In the genomic region with DNA sequence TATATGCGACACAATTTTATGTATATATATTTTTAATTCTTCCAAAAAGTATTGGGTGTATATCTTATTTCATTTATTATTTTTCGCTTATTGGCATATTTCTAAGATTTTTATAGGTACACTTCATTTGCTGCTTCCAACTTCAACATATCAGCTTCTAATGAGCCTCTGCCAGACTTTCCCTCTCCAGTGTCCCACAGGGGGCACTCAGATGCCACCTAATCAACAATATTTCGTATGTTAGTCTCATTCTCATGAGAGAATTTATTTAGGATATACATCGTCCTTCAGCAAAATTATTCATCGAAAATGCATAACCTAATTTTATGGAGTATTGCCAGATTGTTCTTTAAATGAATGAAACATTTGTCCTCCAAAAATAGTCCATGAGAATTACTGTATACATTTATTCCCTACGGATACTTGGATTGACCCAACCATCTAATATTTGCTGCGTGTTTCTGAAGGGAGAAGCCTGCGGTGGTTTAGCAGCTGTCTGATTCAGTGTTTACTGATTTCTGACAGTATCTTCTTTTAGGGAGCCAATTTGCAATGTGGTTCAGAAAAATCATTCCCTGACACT, we compare ENCODE assay signal across 8 cellular contexts.
DNase-seq lines count a peak whose midpoint lies in the region; ATAC-seq and TF ChIP-seq lines count a peak whose summit lies in the region.

No MANE protein-coding gene starts in this region.

- no peak for TF ChIP-seq POLR2A in heart left ventricle (IDR thresholded peaks at IDR 0.05)

- intact Hi-C loops in heart left ventricle (cut with DNase I), result loop anchor here in 7 of 10 donors (5.0 to 10.0 kb wide), 8 partner anchors 35 to 195 kb away; a partner anchor contains a TSS
- intact Hi-C loops in cardiac septum (cut with DNase I), result no loop called here

- H3K4me1 ChIP-seq in heart left ventricle (peaks cover 0 to 6% (median 1%) of the 10 kb centered on the region in 12 donors), foreskin keratinocyte (no peaks in the 10 kb centered on the region)

- DNase-seq in heart left ventricle, result no peak
- no peak for DNase-seq in cardiac septum (ENCODE audit: low spot score)
- peak; percentile 3 for DNase-seq in NCI-H2107 (lab: John Stamatoyannopoulos, UW)
- DNase-seq in activated CD4-positive, alpha-beta T cell treated with anti-CD3 and anti-CD28 coated beads, Interleukin-2, amount 50 U/mL, for 4 hours, result peak; percentile 56 to 57
- peak in 1 of 2 donors; percentile 28 for DNase-seq in foreskin keratinocyte
- peak; percentile 21 to 25 for DNase-seq in stimulated activated CD8-positive, alpha-beta memory T cell treated with anti-CD3 and anti-CD28 coated beads, Interleukin-4, amount 100 ng/mL, for 4 hours (ENCODE audit: low read depth in 2 of 2, low spot score in 1 of 2)
- DNase-seq in T1000 (lab: John Stamatoyannopoulos, UW), result no peak

- H3K36me3 ChIP-seq in heart left ventricle, result no peaks in the 10 kb centered on the region

- TF ChIP-seq CTCF in heart left ventricle (IDR thresholded peaks at IDR 0.05), result peak in 9 of 12 donors; percentile 36 to 59 (median 41)
- peak; percentile 74 for TF ChIP-seq CTCF in foreskin keratinocyte (conservative IDR thresholded peaks at IDR 0.05)

- H3K27me3 ChIP-seq in heart left ventricle, result no peaks in the 10 kb centered on the region
- peaks cover 13% of the 10 kb centered on the region for H3K27me3 ChIP-seq in foreskin keratinocyte

- 59 to 64% (median 62%) methylated on average over 8 of the region's 8 CpGs for WGBS in heart left ventricle, 4 donors

- no peak for ATAC-seq in heart left ventricle
- no peak for ATAC-seq in foreskin keratinocyte
- ATAC-seq in HG02938 (IDR thresholded peaks at IDR 0.05; ENCODE audit: unreplicated experiment), result no peak

- no peak overlapping the region for H3K27ac ChIP-seq in heart left ventricle
- H3K27ac ChIP-seq in foreskin keratinocyte, result no peak overlapping the region

- H3K9me3 ChIP-seq in heart left ventricle, result no peaks in the 10 kb centered on the region

- H3K4me3 ChIP-seq in heart left ventricle, result no peak overlapping the region

Comparison
In these comparisons a context has a peak if more than half of its experiments do, and no peak if none do; other contexts are left out.
1. DNase-seq: peak in NCI-H2107 (single experiment), activated CD4-positive, alpha-beta T cell treated with anti-CD3 and anti-CD28 coated beads, Interleukin-2, amount 50 U/mL, for 4 hours (2 of 2) and stimulated activated CD8-positive, alpha-beta memory T cell treated with anti-CD3 and anti-CD28 coated beads, Interleukin-4, amount 100 ng/mL, for 4 hours (2 of 2); none in heart left ventricle (0 of 5), cardiac septum (single experiment) and T1000 (single experiment).